16 cellular contexts compared by ENCODE assay signal in genomic region chr2:226694142-226694541, GRCh38.
DNase-seq lines count a peak whose midpoint lies in the region; TF ChIP-seq lines count a peak whose summit lies in the region.
"Had no signal": no experiment of that assay in that cellular context is flagged by ENCODE, and none has a peak within 500 bp of the region (broad histone marks: within the 10 kb centered on the region; RNA-seq: fewer than 3 reads in every experiment).

No MANE protein-coding gene starts in this region.

- DNase-seq in DMS53 (lab: John Stamatoyannopoulos, UW): peak; percentile 10
- no peak for DNase-seq in DMS53 treated with DMSO at 0.1 percent for 48 hours (lab: John Stamatoyannopoulos, UW; ENCODE audit: unreplicated experiment)
- DNase-seq in NOMO-1 treated with DMSO at 0.1 percent for 48 hours (lab: John Stamatoyannopoulos, UW; ENCODE audit: unreplicated experiment): peak; percentile 35
- no peak for DNase-seq in mesothelial cell of epicardium (ENCODE audit: low spot score in 2 of 2, unreplicated experiment in 2 of 2)
- DNase-seq in osteocyte (ENCODE audit: extremely low spot score, unreplicated experiment): no peak
- no peak for DNase-seq in UCSD-AML1 (lab: John Stamatoyannopoulos, UW; ENCODE audit: unreplicated experiment)
- DNase-seq in chondrocyte (ENCODE audit: low spot score): no peak
- DNase-seq: BE2C; CD8-positive, alpha-beta memory T cell; GOT3; KG1; NCI-H1048; NCI-H1694; SIG-M5 had no signal

- H3K36me3 ChIP-seq in BLaER1 treated with 17β-estradiol and CSF1 and Interleukin-3, amounts not matched to agents 10 nM and 100 nM: no peaks in the 10 kb centered on the region
- H3K36me3 ChIP-seq: BE2C had no signal

- H3K36me3 Mint-ChIP-seq in mesothelial cell of epicardium (no peaks in the 10 kb centered on the region), osteocyte (ENCODE audit: unreplicated experiment) (no peaks in the 10 kb centered on the region), chondrocyte (ENCODE audit: low read depth) (peaks cover 1% of the 10 kb centered on the region)
- H3K36me3 Mint-ChIP-seq: CD8-positive, alpha-beta memory T cell had no signal

- H3K4me2 ChIP-seq in BLaER1 treated with 17β-estradiol and CSF1 and Interleukin-3, amounts not matched to agents 10 nM and 100 nM: peak overlapping the region in 9 of 11 experiments; percentile 22 to 88 (median 66); a peak in 15 of 22 replicates

- peaks cover 36 to 65% (median 51%) of the 10 kb centered on the region in 10 experiments for H3K4me1 ChIP-seq in BLaER1 treated with 17β-estradiol and CSF1 and Interleukin-3, amounts not matched to agents 10 nM and 100 nM
- H3K4me1 ChIP-seq: BE2C had no signal

- peaks cover 4% of the 10 kb centered on the region for H3K9me3 Mint-ChIP-seq in mesothelial cell of epicardium
- H3K9me3 Mint-ChIP-seq in osteocyte (ENCODE audit: unreplicated experiment): no peaks in the 10 kb centered on the region
- H3K9me3 Mint-ChIP-seq in chondrocyte (ENCODE audit: low read depth): no peaks in the 10 kb centered on the region
- H3K9me3 Mint-ChIP-seq: CD8-positive, alpha-beta memory T cell had no signal

- peak overlapping the region; percentile 13 for H3K27ac Mint-ChIP-seq in mesothelial cell of epicardium
- H3K27ac Mint-ChIP-seq in osteocyte (ENCODE audit: unreplicated experiment): no peak overlapping the region
- H3K27ac Mint-ChIP-seq in chondrocyte (ENCODE audit: unreplicated experiment): no peak overlapping the region
- H3K27ac Mint-ChIP-seq: CD8-positive, alpha-beta memory T cell had no signal

- TF ChIP-seq CTCF in mesothelial cell of epicardium (IDR thresholded peaks at IDR 0.05; ENCODE audit: unreplicated experiment) (no peak), osteocyte (IDR thresholded peaks at IDR 0.05) (no peak), chondrocyte (IDR thresholded peaks at IDR 0.05) (no peak)

- H3K4me1 Mint-ChIP-seq in mesothelial cell of epicardium (peaks cover 29% of the 10 kb centered on the region), osteocyte (ENCODE audit: unreplicated experiment) (peaks cover 5% of the 10 kb centered on the region), chondrocyte (ENCODE audit: low read depth) (peaks cover 18% of the 10 kb centered on the region)

- H3K4me3 Mint-ChIP-seq in mesothelial cell of epicardium (no peak overlapping the region), osteocyte (ENCODE audit: unreplicated experiment) (no peak overlapping the region), chondrocyte (ENCODE audit: unreplicated experiment) (no peak overlapping the region)
- H3K4me3 Mint-ChIP-seq: CD8-positive, alpha-beta memory T cell had no signal

- H4K20me1 ChIP-seq in BLaER1 treated with 17β-estradiol and CSF1 and Interleukin-3, amounts not matched to agents 10 nM and 100 nM: no peaks in the 10 kb centered on the region

- no peak overlapping the region for H3K4me3 ChIP-seq in BLaER1 treated with 17β-estradiol and CSF1 and Interleukin-3, amounts not matched to agents 10 nM and 100 nM

- no peaks in the 10 kb centered on the region for H3K27me3 Mint-ChIP-seq in mesothelial cell of epicardium (ENCODE audit: low read depth)
- H3K27me3 Mint-ChIP-seq in osteocyte (ENCODE audit: unreplicated experiment): peaks cover 2% of the 10 kb centered on the region
- H3K27me3 Mint-ChIP-seq in chondrocyte (ENCODE audit: low read depth): no peaks in the 10 kb centered on the region

- H3K9ac ChIP-seq in BLaER1 treated with 17β-estradiol and CSF1 and Interleukin-3, amounts not matched to agents 10 nM and 100 nM: peak overlapping the region in 1 of 11 experiments; percentile 21; a peak in 1 of 22 replicates

- peaks cover 0 to 12% (median 4%) of the 10 kb centered on the region in 11 experiments; a peak in 8 of 22 replicates for H3K9me3 ChIP-seq in BLaER1 treated with 17β-estradiol and CSF1 and Interleukin-3, amounts not matched to agents 10 nM and 100 nM (replicated peaks in 1 of 11)
- H3K9me3 ChIP-seq: BE2C had no signal

- H3K27ac ChIP-seq in BLaER1 treated with 17β-estradiol and CSF1 and Interleukin-3, amounts not matched to agents 10 nM and 100 nM: peak overlapping the region in 4 of 11 experiments; percentile 14 to 64 (median 40); a peak in 6 of 22 replicates
- H3K27ac ChIP-seq: 22Rv1 had no signal

- peaks cover 0 to 20% (median 0%) of the 10 kb centered on the region in 11 experiments; a peak in 3 of 22 replicates for H3K27me3 ChIP-seq in BLaER1 treated with 17β-estradiol and CSF1 and Interleukin-3, amounts not matched to agents 10 nM and 100 nM

Comparison
In these comparisons a context has a peak if more than half of its experiments do, and no peak if none do; other contexts are left out.
1. DNase-seq: peak in DMS53 (single experiment) and NOMO-1 treated with DMSO at 0.1 percent for 48 hours (single experiment); none in DMS53 treated with DMSO at 0.1 percent for 48 hours (single experiment), mesothelial cell of epicardium (0 of 2), osteocyte (single experiment), UCSD-AML1 (single experiment) and chondrocyte (single experiment).